Comparison of ENCODE assay signal across 8 cellular contexts in genomic region chr6:36642913-36643817, GRCh38. TPM values are rescaled to one million over a fixed set of nuclear protein-coding genes. Genes with fewer than 3 reads are reported as not detected.
A peak's percentile ranks its signal among the peaks of the same experiment; 100 is the strongest.
DNase-seq lines count a peak whose midpoint lies in the region; ATAC-seq and TF ChIP-seq lines count a peak whose summit lies in the region.

No MANE protein-coding gene starts in this region.

- H3K79me2 ChIP-seq in mammary epithelial cell (ENCODE audit: insufficient read depth, low read length) = no peaks in the 10 kb centered on the region

- in situ Hi-C loops in IMR-90 (cut with MboI; ENCODE audit: low sequenced_read_pairs) (no loop called here), mammary epithelial cell (cut with MboI; ENCODE audit: low sequenced_read_pairs in 2 of 2) (no loop called here)

- H4K20me1 ChIP-seq in IMR-90 (ENCODE audit: insufficient read depth, low read length) = no peaks in the 10 kb centered on the region
- H4K20me1 ChIP-seq in mammary epithelial cell (ENCODE audit: insufficient read depth, low read length) = no peaks in the 10 kb centered on the region

- no peaks in the 10 kb centered on the region for H3K9me3 ChIP-seq in IMR-90 (ENCODE audit: control insufficient read depth, insufficient read depth, low read length)
- H3K9me3 ChIP-seq in mammary epithelial cell (replicated peaks; ENCODE audit: insufficient read depth, low read length) = no peaks in the 10 kb centered on the region
- H3K9me3 ChIP-seq in upper lobe of right lung = no peaks in the 10 kb centered on the region

- H3K4me3 Mint-ChIP-seq in activated CD8-positive, alpha-beta T cell treated with anti-CD3 and anti-CD28 coated beads, Interleukin-2, amount 10 ng/mL, durations not matched to agents 7 days and 5 days = no peak overlapping the region

- H3K79me1 ChIP-seq in IMR-90 (ENCODE audit: low read depth in 1 of 2, low read length in 2 of 2) = peaks cover 0 to 13% of the 10 kb centered on the region in 2 experiments; a peak in 1 of 4 replicates

- peak overlapping the region; percentile 50; the same call in 1 of the 2 replicates for H2BK20ac ChIP-seq in IMR-90 (ENCODE audit: low read depth, low read length)

- H3K56ac ChIP-seq in IMR-90 (ENCODE audit: extremely low read depth, insufficient read depth, low read length) = no peak overlapping the region

- ATAC-seq in IMR-90 (ENCODE audit: low read depth) = peak; percentile 89
- ATAC-seq in upper lobe of right lung = peak; percentile 70
- ATAC-seq in activated CD8-positive, alpha-beta T cell treated with anti-CD3 and anti-CD28 coated beads, Interleukin-2, amount 10 ng/mL, durations not matched to agents 7 days and 5 days = no peak
- no peak for ATAC-seq in GM18511 (IDR thresholded peaks at IDR 0.05; ENCODE audit: unreplicated experiment)

- no peak overlapping the region for H3K27ac Mint-ChIP-seq in activated CD8-positive, alpha-beta T cell treated with anti-CD3 and anti-CD28 coated beads, Interleukin-2, amount 10 ng/mL, durations not matched to agents 7 days and 5 days

- H3K14ac ChIP-seq in IMR-90 (replicated peaks; ENCODE audit: low read depth, low read length) = peak overlapping the region; percentile 40; the same call in 1 of the 2 replicates

- 0 out of 2 replicates have a peak overlapping the region, but pooled peaks have one; percentile 1 for H4K91ac ChIP-seq in IMR-90 (ENCODE audit: insufficient read depth, low read depth, low read length)

- POLR2A ChIA-PET in IMR-90 (lab: Charles Lee; ENCODE audit: unreplicated experiment) = interaction anchor here (0.5 kb wide), 1 partner anchor 35 kb away, joined by 3 read pairs; the partner anchor contains the start of gene CDKN1A
- POLR2A ChIA-PET in activated CD8-positive, alpha-beta T cell treated with anti-CD3 and anti-CD28 coated beads, Interleukin-2, amount 10 ng/mL, durations not matched to agents 7 days and 5 days (lab: Charles Lee) = no interaction called here

- H3K9me3 Mint-ChIP-seq in activated CD8-positive, alpha-beta T cell treated with anti-CD3 and anti-CD28 coated beads, Interleukin-2, amount 10 ng/mL, durations not matched to agents 7 days and 5 days (ENCODE audit: insufficient read depth) = no peaks in the 10 kb centered on the region

- no peak for TF ChIP-seq CTCF in IMR-90 (conservative IDR thresholded peaks at IDR 0.05; ENCODE audit: low read depth, low read length)
- no peak for TF ChIP-seq CTCF in mammary epithelial cell (conservative IDR thresholded peaks at IDR 0.05 in 1 of 2, IDR thresholded peaks at IDR 0.05 in 1 of 2; ENCODE audit: extremely low read depth in 1 of 2, insufficient read depth in 1 of 2, low read depth in 1 of 2, low read length in 2 of 2)
- no peak for TF ChIP-seq CTCF in upper lobe of right lung (IDR thresholded peaks at IDR 0.05)

- peak overlapping the region; percentile 36; the same call in 1 of the 3 replicates for H2BK15ac ChIP-seq in IMR-90 (ENCODE audit: low read depth, low read length)

- H4K5ac ChIP-seq in IMR-90 (ENCODE audit: low read depth, low read length) = no peak overlapping the region

- dilution Hi-C loops in IMR-90 (cut with HindIII; ENCODE audit: low sequenced_read_pairs, unreplicated experiment) (no loop called here), mammary epithelial cell (cut with HindIII; ENCODE audit: low sequenced_read_pairs) (no loop called here)

- no peak overlapping the region for H3K9ac ChIP-seq in IMR-90 (ENCODE audit: low read depth, low read length)
- H3K9ac ChIP-seq in mammary epithelial cell (ENCODE audit: insufficient read depth, low read length) = peak overlapping the region; percentile 1

- intact Hi-C loops in IMR-90 (cut with micrococcal nuclease) = no loop called here
- intact Hi-C loops in mammary epithelial cell (cut with micrococcal nuclease) = loop anchor here (1.0 kb wide), 1 partner anchor 33 kb away; no protein-coding TSS in a partner anchor
- intact Hi-C loops in upper lobe of right lung (cut with DNase I) = no loop called here

- H3K4me1 ChIP-seq in IMR-90 (ENCODE audit: control insufficient read depth, insufficient read depth, low read length) (peaks cover 10% of the 10 kb centered on the region), mammary epithelial cell (ENCODE audit: insufficient read depth, low read length) (peaks cover 21% of the 10 kb centered on the region), upper lobe of right lung (peaks cover 6% of the 10 kb centered on the region)

- H2BK120ac ChIP-seq in IMR-90 (ENCODE audit: low read depth, low read length) = 0 out of 2 replicates have a peak overlapping the region, but pooled peaks have one; percentile 6

- no peaks in the 10 kb centered on the region for H3K36me3 Mint-ChIP-seq in activated CD8-positive, alpha-beta T cell treated with anti-CD3 and anti-CD28 coated beads, Interleukin-2, amount 10 ng/mL, durations not matched to agents 7 days and 5 days (ENCODE audit: low read depth)

- no peak overlapping the region for H3K4me2 ChIP-seq in IMR-90 (ENCODE audit: low read depth, low read length)
- peak overlapping the region; percentile 43 for H3K4me2 ChIP-seq in mammary epithelial cell (ENCODE audit: insufficient read depth, low read depth, low read length)

- TF ChIP-seq RAD21 in IMR-90 (IDR thresholded peaks at IDR 0.05; ENCODE audit: low read length) = no peak

- H3K27me3 ChIP-seq in IMR-90 (ENCODE audit: control insufficient read depth, insufficient read depth, low read length) (no peaks in the 10 kb centered on the region), mammary epithelial cell (ENCODE audit: insufficient read depth, low read length) (no peaks in the 10 kb centered on the region), upper lobe of right lung (no peaks in the 10 kb centered on the region)

- WGBS in IMR-90 (ENCODE audit: extremely low coverage in 2 of 2, insufficient read length in 1 of 2), 2 experiments = 40% methylated on average over 5 of the region's 8 CpGs; no CpG with 5 or more reads in 1 of the 2 experiments
- 5% methylated on average over 7 of the region's 8 CpGs for WGBS in mammary epithelial cell (ENCODE audit: low coverage, missing lambda C conversion rate)

- H3K18ac ChIP-seq in IMR-90 (ENCODE audit: low read depth, low read length) = no peak overlapping the region

- peaks cover 14% of the 10 kb centered on the region for H3K9me1 ChIP-seq in IMR-90 (ENCODE audit: insufficient read depth, low read length)

- H3K4me1 Mint-ChIP-seq in activated CD8-positive, alpha-beta T cell treated with anti-CD3 and anti-CD28 coated beads, Interleukin-2, amount 10 ng/mL, durations not matched to agents 7 days and 5 days (ENCODE audit: low read depth) = no peaks in the 10 kb centered on the region

- H2AFZ ChIP-seq in IMR-90 (replicated peaks; ENCODE audit: low read length, poor library complexity) = peak overlapping the region; percentile 51
- peak overlapping the region; percentile 43 for H2AFZ ChIP-seq in mammary epithelial cell (ENCODE audit: low read depth, low read length)

- CTCF ChIA-PET in IMR-90 (lab: Yijun Ruan, JAX) (interaction anchor here (0.6 kb wide), 1 partner anchor 28 kb away, joined by 3 read pairs; no protein-coding TSS in a partner anchor), mammary epithelial cell (lab: Charles Lee; ENCODE audit: low non-redundant PET) (no interaction called here)
- CTCF ChIA-PET in activated CD8-positive, alpha-beta T cell treated with anti-CD3 and anti-CD28 coated beads, Interleukin-2, amount 10 ng/mL, durations not matched to agents 7 days and 5 days (lab: Charles Lee) = interaction anchor here (1.4 to 1.6 kb wide), 3 partner anchors 8 to 121 kb away, joined by 3 to 6 read pairs (median 3); no protein-coding TSS in a partner anchor

- H3K36me3 ChIP-seq in IMR-90 (ENCODE audit: control insufficient read depth, insufficient read depth, low read length) (no peaks in the 10 kb centered on the region), mammary epithelial cell (ENCODE audit: insufficient read depth, low read length) (no peaks in the 10 kb centered on the region), upper lobe of right lung (no peaks in the 10 kb centered on the region)

- H3K4ac ChIP-seq in IMR-90 (ENCODE audit: low read depth, low read length) = peak overlapping the region; percentile 23; the same call in 1 of the 2 replicates

- DNase-seq in IMR-90 (peak; percentile 90), mammary epithelial cell (peak; percentile 77), kidney tubule cell (ENCODE audit: low spot score) (peak; percentile 88), upper lobe of right lung (no peak), UCSD-AML1 (lab: John Stamatoyannopoulos, UW; ENCODE audit: unreplicated experiment) (no peak)
- no peak for DNase-seq in activated CD8-positive, alpha-beta T cell treated with anti-CD3 and anti-CD28 coated beads, Interleukin-2, amount 10 ng/mL, durations not matched to agents 7 days and 5 days
- no peak for DNase-seq in stimulated activated CD4-positive, alpha-beta T cell treated with anti-CD3 and anti-CD28 coated beads, Interleukin-4, amount 100 ng/mL, for 1 hour

- no peak overlapping the region for H2AK9ac ChIP-seq in IMR-90 (replicated peaks; ENCODE audit: low read depth, low read length, poor library complexity)

- peak overlapping the region; percentile 76 for H2AK5ac ChIP-seq in IMR-90 (ENCODE audit: low read depth, low read length)

- no peak overlapping the region for H3K23ac ChIP-seq in IMR-90 (ENCODE audit: low read depth, low read length)

- H3K4me3 ChIP-seq in IMR-90 (ENCODE audit: insufficient read depth, low read depth, low read length) = no peak overlapping the region
- H3K4me3 ChIP-seq in mammary epithelial cell (replicated peaks in 1 of 3; ENCODE audit: insufficient read depth in 1 of 3, low read depth in 2 of 3, low read length in 3 of 3) = no peak overlapping the region
- H3K4me3 ChIP-seq in upper lobe of right lung = no peak overlapping the region

- no peak overlapping the region for H3K27ac ChIP-seq in IMR-90 (ENCODE audit: insufficient read depth, low read length)
- H3K27ac ChIP-seq in mammary epithelial cell (ENCODE audit: insufficient read depth, low read depth, low read length) = no peak overlapping the region
- H3K27ac ChIP-seq in upper lobe of right lung = no peak overlapping the region

- peaks cover 5% of the 10 kb centered on the region for H3K27me3 Mint-ChIP-seq in activated CD8-positive, alpha-beta T cell treated with anti-CD3 and anti-CD28 coated beads, Interleukin-2, amount 10 ng/mL, durations not matched to agents 7 days and 5 days (ENCODE audit: low read depth)

- no TSS peak for BruUV-seq in IMR-90 (replicated peaks; lab: Mats Ljungman, UMichigan)
- BruUV-seq in mammary epithelial cell (replicated peaks; lab: Mats Ljungman, UMichigan) = no TSS peak

- H2BK5ac ChIP-seq in IMR-90 (ENCODE audit: low read depth, low read length, poor library complexity, severe bottlenecking) = no peak overlapping the region

- peak overlapping the region in 1 of 2 experiments; percentile 22; a peak in 1 of 4 replicates for H4K8ac ChIP-seq in IMR-90 (ENCODE audit: low read depth in 2 of 2, low read length in 2 of 2)

- no peak for TF ChIP-seq POLR2A in IMR-90 (IDR thresholded peaks at IDR 0.05; ENCODE audit: low read depth, low read length)

RNA-seq across cellular contexts. Expression of gene CDKN1A, which starts 35.3 kb away (rescaled TPM):
- total RNA-seq in IMR-90 (2012; rRNA removed) = 155 and 171 TPM in 2 replicates
- polyA plus RNA-seq in IMR-90 (2012; rRNA removed) = 558 and 576 TPM in 2 replicates
- polyA plus RNA-seq in IMR-90 (2012; cell fraction: cytosol; rRNA removed) = 616 and 909 TPM in 2 replicates
- polyA plus RNA-seq in IMR-90 (2012; cell fraction: nucleus; rRNA removed; ENCODE audit: low replicate concordance) = 366 and 434 TPM in 2 replicates
- total RNA-seq in mammary epithelial cell = 100 to 1,000 TPM; 687 to 707 TPM
- 414 TPM for polyA plus RNA-seq in mammary epithelial cell
- polyA minus RNA-seq in mammary epithelial cell = 451 TPM
- 151 TPM for total RNA-seq in upper lobe of right lung
- 10 to 100 TPM; 43.4 to 44.2 TPM for total RNA-seq in activated CD8-positive, alpha-beta T cell treated with anti-CD3 and anti-CD28 coated beads, Interleukin-2, amount 10 ng/mL, durations not matched to agents 7 days and 5 days

RNA-seq across cellular contexts. Expression of gene SRSF3, which starts 49.0 kb away (rescaled TPM):
- total RNA-seq in IMR-90 (2012; rRNA removed) (237 and 256 TPM in 2 replicates), mammary epithelial cell (100 to 1,000 TPM; 167 to 323 TPM), upper lobe of right lung (169 TPM)
- polyA plus RNA-seq in IMR-90 (2012; rRNA removed) (297 and 394 TPM in 2 replicates), mammary epithelial cell (394 TPM)
- polyA plus RNA-seq in IMR-90 (2012; cell fraction: cytosol; rRNA removed) = 52.5 and 172 TPM in 2 replicates
- 113 and 275 TPM in 2 replicates for polyA plus RNA-seq in IMR-90 (2012; cell fraction: nucleus; rRNA removed; ENCODE audit: low replicate concordance)
- 185 TPM for polyA minus RNA-seq in mammary epithelial cell
- total RNA-seq in activated CD8-positive, alpha-beta T cell treated with anti-CD3 and anti-CD28 coated beads, Interleukin-2, amount 10 ng/mL, durations not matched to agents 7 days and 5 days = 100 to 1,000 TPM; 482 to 509 TPM

RNA-seq across cellular contexts. Expression of gene RAB44, which starts 54.5 kb away (rescaled TPM):
- total RNA-seq in IMR-90 (2012; rRNA removed) (not detected in 2 replicates), mammary epithelial cell (under 1 TPM in 1 of 2 donors, not detected in 1; 0.17 TPM), upper lobe of right lung (0.96 TPM)
- polyA plus RNA-seq in IMR-90 (2012; rRNA removed) (0.03 and 0.06 TPM in 2 replicates), mammary epithelial cell (0.02 TPM)
- 0.01 TPM in 1 of 2 replicates, not detected in the other for polyA plus RNA-seq in IMR-90 (2012; cell fraction: cytosol; rRNA removed)
- 0.35 and 0.36 TPM in 2 replicates for polyA plus RNA-seq in IMR-90 (2012; cell fraction: nucleus; rRNA removed; ENCODE audit: low replicate concordance)
- not detected for polyA minus RNA-seq in mammary epithelial cell
- total RNA-seq in activated CD8-positive, alpha-beta T cell treated with anti-CD3 and anti-CD28 coated beads, Interleukin-2, amount 10 ng/mL, durations not matched to agents 7 days and 5 days = not detected

Comparison
In these comparisons a context has a peak if more than half of its experiments do, and no peak if none do; other contexts are left out.
1. ATAC-seq: peak in IMR-90 (single experiment) and upper lobe of right lung (single experiment); none in activated CD8-positive, alpha-beta T cell treated with anti-CD3 and anti-CD28 coated beads, Interleukin-2, amount 10 ng/mL, durations not matched to agents 7 days and 5 days (single experiment) and GM18511 (single experiment).
2. DNase-seq: peak in IMR-90 (single experiment), mammary epithelial cell (single experiment) and kidney tubule cell (single experiment); none in upper lobe of right lung (single experiment), activated CD8-positive, alpha-beta T cell treated with anti-CD3 and anti-CD28 coated beads, Interleukin-2, amount 10 ng/mL, durations not matched to agents 7 days and 5 days (single experiment), stimulated activated CD4-positive, alpha-beta T cell treated with anti-CD3 and anti-CD28 coated beads, Interleukin-4, amount 100 ng/mL, for 1 hour (single experiment) and UCSD-AML1 (single experiment).